In genomic region chr4:113837397-113837796, GRCh38 we compare ENCODE assay signal across 9 cellular contexts.
DNase-seq lines count a peak whose midpoint lies in the region; ATAC-seq and TF ChIP-seq lines count a peak whose summit lies in the region.
"Had no signal": no experiment of that assay in that cellular context is flagged by ENCODE, and none has a peak within 500 bp of the region (broad histone marks: within the 10 kb centered on the region; RNA-seq: fewer than 3 reads in every experiment).

No MANE protein-coding gene starts in this region.

- CTCF ChIA-PET in GM10248 (lab: Yijun Ruan, JAX): interaction anchor here (0.7 to 2.6 kb wide), 5 partner anchors 12 to 289 kb away, joined by 3 to 9 read pairs (median 5); no protein-coding TSS in a partner anchor

- peak; percentile 100 for ATAC-seq in GM21576 (IDR thresholded peaks at IDR 0.05; ENCODE audit: unreplicated experiment)

- TF ChIP-seq POLR2A in Peyer's patch (IDR thresholded peaks at IDR 0.05) (no peak), suprapubic skin (IDR thresholded peaks at IDR 0.05) (no peak)

- H3K4me3 ChIP-seq in astrocyte of the spinal cord (ENCODE audit: low read depth, low read length): no peak overlapping the region
- H3K4me3 ChIP-seq in MG63: no peak overlapping the region
- H3K4me3 ChIP-seq in Peyer's patch: no peak overlapping the region
- no peak overlapping the region for H3K4me3 ChIP-seq in suprapubic skin

- peak; percentile 34 for DNase-seq in GM10248 (ENCODE audit: extremely low spot score)
- peak; percentile 81 for DNase-seq in HT1080 (ENCODE audit: low read depth)
- peak; percentile 84 for DNase-seq in astrocyte of the spinal cord (ENCODE audit: low read depth, low spot score)
- peak; percentile 74 for DNase-seq in pons (ENCODE audit: low spot score)
- DNase-seq in MG63: no peak
- no peak for DNase-seq in Peyer's patch
- no peak for DNase-seq in suprapubic skin (ENCODE audit: low spot score in 2 of 2)

- TF ChIP-seq EP300 in suprapubic skin (IDR thresholded peaks at IDR 0.05): no peak

- 84% methylated on average over 1 of the region's 1 CpG for WGBS in suprapubic skin

- H3K9me3 ChIP-seq in MG63: no peaks in the 10 kb centered on the region
- no peaks in the 10 kb centered on the region for H3K9me3 ChIP-seq in Peyer's patch
- H3K9me3 ChIP-seq in suprapubic skin: no peaks in the 10 kb centered on the region

- POLR2A ChIA-PET in GM10248 (lab: Yijun Ruan, JAX): interaction anchor here (1.0 kb wide), 1 partner anchor 12 kb away, joined by 3 read pairs; no protein-coding TSS in a partner anchor

- H3K27me3 ChIP-seq in MG63 (no peaks in the 10 kb centered on the region), Peyer's patch (no peaks in the 10 kb centered on the region), suprapubic skin (no peaks in the 10 kb centered on the region)

- H3K4me1 ChIP-seq in Peyer's patch: no peaks in the 10 kb centered on the region
- H3K4me1 ChIP-seq in suprapubic skin: no peaks in the 10 kb centered on the region

- no peaks in the 10 kb centered on the region for H3K36me3 ChIP-seq in MG63
- H3K36me3 ChIP-seq in Peyer's patch: no peaks in the 10 kb centered on the region
- no peaks in the 10 kb centered on the region for H3K36me3 ChIP-seq in suprapubic skin

- TF ChIP-seq CTCF in GM10248 (IDR thresholded peaks at IDR 0.05; ENCODE audit: control extremely low read depth, extremely low read depth, low read depth, missing control alignments): no peak
- TF ChIP-seq CTCF in astrocyte of the spinal cord (IDR thresholded peaks at IDR 0.05; ENCODE audit: low read depth, low read length): no peak
- no peak for TF ChIP-seq CTCF in Peyer's patch (IDR thresholded peaks at IDR 0.05)
- no peak for TF ChIP-seq CTCF in suprapubic skin (IDR thresholded peaks at IDR 0.05)

- in situ Hi-C loops in astrocyte of the spinal cord (cut with HindIII; ENCODE audit: low sequenced_read_pairs): no loop called here

- no peak overlapping the region for H3K27ac ChIP-seq in Peyer's patch
- H3K27ac ChIP-seq in suprapubic skin: no peak overlapping the region
- H3K27ac ChIP-seq: VCaP had no signal

Comparison
In these comparisons a context has a peak if more than half of its experiments do, and no peak if none do; other contexts are left out.
1. DNase-seq: peak in GM10248 (single experiment), HT1080 (single experiment), astrocyte of the spinal cord (single experiment) and pons (single experiment); none in MG63 (single experiment), Peyer's patch (0 of 3) and suprapubic skin (0 of 2).